Comparison of ENCODE assay signal across 20 cellular contexts in genomic region chr2:15618449-15618855, GRCh38. TPM values are rescaled to one million over a fixed set of nuclear protein-coding genes. Genes with fewer than 3 reads are reported as not detected.
A peak's percentile ranks its signal among the peaks of the same experiment; 100 is the strongest.
DNase-seq lines count a peak whose midpoint lies in the region; ATAC-seq and TF ChIP-seq lines count a peak whose summit lies in the region.
"Had no signal": no experiment of that assay in that cellular context is flagged by ENCODE, and none has a peak within 500 bp of the region (broad histone marks: within the 10 kb centered on the region; RNA-seq: fewer than 3 reads in every experiment).

No MANE protein-coding gene starts in this region.

- DNase-seq in Right ventricle myocardium superior = no peak
- no peak for DNase-seq in left ventricle myocardium inferior
- DNase-seq in right cardiac atrium = peak in 2 of 3 donors; percentile 15 to 45
- no peak for DNase-seq in sciatic nerve (ENCODE audit: low spot score)
- no peak for DNase-seq in gastrocnemius medialis
- no peak for DNase-seq in stimulated activated CD4-positive, alpha-beta T cell treated with anti-CD3 and anti-CD28 coated beads, Interleukin-4, amount 100 ng/mL, for 24 hours
- DNase-seq in CD4-positive, alpha-beta T cell = no peak
- DNase-seq: 8988T; CD4-positive, CD25-positive, alpha-beta regulatory T cell; CD8-positive, alpha-beta memory T cell; DMS 273 treated with DMSO at 0.1 percent for 48 hours; DMS79; EL; GDM1; GM23248; H7 had no signal

- H3K27me3 Mint-ChIP-seq in CD4-positive, alpha-beta T cell = no peaks in the 10 kb centered on the region
- H3K27me3 Mint-ChIP-seq: CD4-positive, CD25-positive, alpha-beta regulatory T cell; CD8-positive, alpha-beta memory T cell had no signal

- intact Hi-C loops in Right ventricle myocardium superior (cut with DNase I) (no loop called here), left ventricle myocardium inferior (cut with micrococcal nuclease) (no loop called here), right cardiac atrium (cut with DNase I) (no loop called here), sciatic nerve (cut with DNase I) (no loop called here), gastrocnemius medialis (cut with DNase I; ENCODE audit: low total_unique reads) (no loop called here)
- intact Hi-C loops in CD4-positive, alpha-beta T cell (cut with DNase I, micrococcal nuclease) = no loop called here

- H3K4me3 Mint-ChIP-seq in CD4-positive, alpha-beta T cell = no peak overlapping the region
- H3K4me3 Mint-ChIP-seq: CD4-positive, CD25-positive, alpha-beta regulatory T cell; CD8-positive, alpha-beta memory T cell had no signal

- no peak overlapping the region for H3K27ac Mint-ChIP-seq in CD4-positive, alpha-beta T cell
- H3K27ac Mint-ChIP-seq: CD4-positive, CD25-positive, alpha-beta regulatory T cell; CD8-positive, alpha-beta memory T cell had no signal

- peaks cover 8% of the 10 kb centered on the region for H3K4me1 ChIP-seq in left ventricle myocardium inferior
- H3K4me1 ChIP-seq in right cardiac atrium (ENCODE audit: control insufficient read depth, insufficient read depth, low read length) = no peaks in the 10 kb centered on the region
- no peaks in the 10 kb centered on the region for H3K4me1 ChIP-seq in gastrocnemius medialis
- H3K4me1 ChIP-seq: BLaER1 had no signal

- TF ChIP-seq POLR2A in gastrocnemius medialis (IDR thresholded peaks at IDR 0.05) = no peak

- no peak overlapping the region for H3K27ac ChIP-seq in left ventricle myocardium inferior (replicated peaks)
- H3K27ac ChIP-seq in right cardiac atrium (ENCODE audit: low read length) = no peak overlapping the region
- no peak overlapping the region for H3K27ac ChIP-seq in gastrocnemius medialis
- no peak overlapping the region for H3K27ac ChIP-seq in CD4-positive, alpha-beta T cell (ENCODE audit: low read depth, low read length)
- H3K27ac ChIP-seq: BLaER1, C4-2B, GM23248 had no signal

- 90% methylated on average over 16 of the region's 16 CpGs for WGBS in right cardiac atrium

- in situ Hi-C loops in gastrocnemius medialis (cut with MboI; ENCODE audit: low sequenced_read_pairs in 4 of 4) = no loop called here

- H3K4me1 Mint-ChIP-seq in CD4-positive, alpha-beta T cell (ENCODE audit: low read depth) = no peaks in the 10 kb centered on the region

- peaks cover 74% of the 10 kb centered on the region for H3K36me3 Mint-ChIP-seq in CD4-positive, alpha-beta T cell (ENCODE audit: low read depth)

- no peaks in the 10 kb centered on the region for H3K9me3 ChIP-seq in left ventricle myocardium inferior (replicated peaks)
- H3K9me3 ChIP-seq in right cardiac atrium (ENCODE audit: control insufficient read depth, low read length) = no peaks in the 10 kb centered on the region
- H3K9me3 ChIP-seq in gastrocnemius medialis = no peaks in the 10 kb centered on the region
- no peaks in the 10 kb centered on the region for H3K9me3 ChIP-seq in CD4-positive, alpha-beta T cell (ENCODE audit: control insufficient read depth, low read length)
- H3K9me3 ChIP-seq: BLaER1 had no signal

- CTCF ChIA-PET in CD4-positive, alpha-beta T cell (lab: Charles Lee) = no interaction called here

- H3K9me3 Mint-ChIP-seq in CD4-positive, alpha-beta T cell = no peaks in the 10 kb centered on the region
- H3K9me3 Mint-ChIP-seq: CD8-positive, alpha-beta memory T cell had no signal

- H3K36me3 ChIP-seq in left ventricle myocardium inferior = peaks cover 97% of the 10 kb centered on the region
- H3K36me3 ChIP-seq in gastrocnemius medialis = peaks cover 0 to 82% of the 10 kb centered on the region in 2 donors

- no peak for TF ChIP-seq CTCF in left ventricle myocardium inferior (IDR thresholded peaks at IDR 0.05; ENCODE audit: borderline replicate concordance)
- TF ChIP-seq CTCF in gastrocnemius medialis (IDR thresholded peaks at IDR 0.05 in 4 of 5, conservative IDR thresholded peaks at IDR 0.05 in 1 of 5) = no peak
- no peak for TF ChIP-seq CTCF in CD4-positive, alpha-beta T cell (IDR thresholded peaks at IDR 0.05)

- ATAC-seq in Right ventricle myocardium superior (ENCODE audit: poor library complexity) (peak; percentile 27), right cardiac atrium (peak; percentile 26 to 41), sciatic nerve (peak; percentile 32), gastrocnemius medialis (no peak)
- no peak for ATAC-seq in CD4-positive, alpha-beta T cell (ENCODE audit: poor library complexity)
- ATAC-seq: GM12878, HCT116 had no signal

- POLR2A ChIA-PET in CD4-positive, alpha-beta T cell (lab: Charles Lee) = interaction anchor here (1.1 kb wide), 1 partner anchor 26 kb away, joined by 5 read pairs; the partner anchor contains the start of gene DDX1

- no peaks in the 10 kb centered on the region for H3K27me3 ChIP-seq in left ventricle myocardium inferior (ENCODE audit: low read depth)
- no peaks in the 10 kb centered on the region for H3K27me3 ChIP-seq in right cardiac atrium (ENCODE audit: control insufficient read depth, insufficient read depth)
- H3K27me3 ChIP-seq in gastrocnemius medialis = no peaks in the 10 kb centered on the region
- no peaks in the 10 kb centered on the region for H3K27me3 ChIP-seq in CD4-positive, alpha-beta T cell (ENCODE audit: control insufficient read depth, insufficient read depth, low read length)
- H3K27me3 ChIP-seq: BLaER1 had no signal

- H3K4me3 ChIP-seq in left ventricle myocardium inferior (no peak overlapping the region), right cardiac atrium (ENCODE audit: low read length) (no peak overlapping the region), gastrocnemius medialis (no peak overlapping the region)
- H3K4me3 ChIP-seq: BLaER1, GM12878, GM23248 had no signal

RNA-seq across cellular contexts. Expression of gene DDX1, which starts 26.8 kb away (rescaled TPM):
- total RNA-seq in Right ventricle myocardium superior = 155 TPM
- 156 TPM for total RNA-seq in left ventricle myocardium inferior
- total RNA-seq in right cardiac atrium = 100 to 1,000 TPM; 109 to 136 (median 113) TPM
- 117 TPM for polyA plus RNA-seq in right cardiac atrium
- 75.4 TPM for total RNA-seq in sciatic nerve
- total RNA-seq in gastrocnemius medialis = 100 to 1,000 TPM in 1 of 4 donors, 10 to 100 TPM in 3; 72.8 to 108 (median 88.6) TPM
- 10 to 100 TPM; 48.8 to 50.1 TPM for total RNA-seq in CD4-positive, alpha-beta T cell

RNA-seq across cellular contexts. Expression of gene NBAS, which starts 57.3 kb away (rescaled TPM):
- 60.7 TPM for total RNA-seq in Right ventricle myocardium superior
- 50.6 TPM for total RNA-seq in left ventricle myocardium inferior
- 10 to 100 TPM; 50.0 to 59.4 (median 53.4) TPM for total RNA-seq in right cardiac atrium
- polyA plus RNA-seq in right cardiac atrium = 22.4 TPM
- total RNA-seq in sciatic nerve = 51.3 TPM
- 10 to 100 TPM; 27.3 to 43.6 (median 28.4) TPM for total RNA-seq in gastrocnemius medialis
- 10 to 100 TPM; 24.3 to 25.5 TPM for total RNA-seq in CD4-positive, alpha-beta T cell

Comparison
In these comparisons a context has a peak if more than half of its experiments do, and no peak if none do; other contexts are left out.
1. DNase-seq: peak in right cardiac atrium (2 of 3); none in Right ventricle myocardium superior (single experiment), left ventricle myocardium inferior (single experiment), sciatic nerve (single experiment), gastrocnemius medialis (0 of 2), stimulated activated CD4-positive, alpha-beta T cell treated with anti-CD3 and anti-CD28 coated beads, Interleukin-4, amount 100 ng/mL, for 24 hours (single experiment) and CD4-positive, alpha-beta T cell (0 of 10).
2. ATAC-seq: peak in Right ventricle myocardium superior (single experiment), right cardiac atrium (2 of 2) and sciatic nerve (single experiment); none in gastrocnemius medialis (0 of 2) and CD4-positive, alpha-beta T cell (single experiment).